ENCODE assay signal across 11 cellular contexts in genomic region chr9:95044731-95045508, GRCh38.
DNase-seq lines count a peak whose midpoint lies in the region; ATAC-seq and TF ChIP-seq lines count a peak whose summit lies in the region.
"Had no signal": no experiment of that assay in that cellular context is flagged by ENCODE, and none has a peak within 500 bp of the region (broad histone marks: within the 10 kb centered on the region; RNA-seq: fewer than 3 reads in every experiment).

No MANE protein-coding gene starts in this region.

- H3K27me3 Mint-ChIP-seq in WTC11 (ENCODE audit: low read depth), result peaks cover 24% of the 10 kb centered on the region
- peaks cover 22% of the 10 kb centered on the region for H3K27me3 Mint-ChIP-seq in nephron progenitor cell (ENCODE audit: low read depth, poor library complexity)

- H3K27ac Mint-ChIP-seq in WTC11 (no peak overlapping the region), nephron progenitor cell (no peak overlapping the region)
- H3K27ac Mint-ChIP-seq: stimulated activated effector memory CD8-positive, alpha-beta T cell treated with anti-CD3 and anti-CD28 coated beads, Interleukin-12 subunit alpha, Interleukin-12 subunit beta, amount 100 ng/mL, for 72 hours had no signal

- H3K4me3 Mint-ChIP-seq in WTC11 (peak overlapping the region; percentile 62), nephron progenitor cell (peak overlapping the region; percentile 58)
- H3K4me3 Mint-ChIP-seq: stimulated activated effector memory CD8-positive, alpha-beta T cell treated with anti-CD3 and anti-CD28 coated beads, Interleukin-12 subunit alpha, Interleukin-12 subunit beta, amount 100 ng/mL, for 72 hours had no signal

- peak; percentile 87 for ATAC-seq in WTC11
- ATAC-seq in left cardiac atrium, result peak; percentile 22 to 36
- ATAC-seq in upper lobe of right lung, result peak; percentile 2
- no peak for ATAC-seq in HG02642 (IDR thresholded peaks at IDR 0.05; ENCODE audit: poor library complexity, unreplicated experiment)
- ATAC-seq: stimulated activated effector memory CD8-positive, alpha-beta T cell treated with anti-CD3 and anti-CD28 coated beads, Interleukin-12 subunit alpha, Interleukin-12 subunit beta, amount 100 ng/mL, for 72 hours had no signal

- intact Hi-C loops in left cardiac atrium (cut with DNase I) (no loop called here), upper lobe of right lung (cut with DNase I) (no loop called here)

- POLR2A ChIA-PET in WTC11 (lab: Charles Lee), result no interaction called here

- H3K4me3 ChIP-seq in upper lobe of right lung, result no peak overlapping the region
- H3K4me3 ChIP-seq: right lobe of liver had no signal

- H3K27me3 ChIP-seq in upper lobe of right lung, result no peaks in the 10 kb centered on the region
- H3K27me3 ChIP-seq: right lobe of liver had no signal

- CTCF ChIA-PET in WTC11 (lab: Charles Lee), result interaction anchor here (0.6 to 2.9 kb wide), 39 partner anchors 8 to 491 kb away, joined by 3 to 22 read pairs (median 4); partner anchors contain the start of gene PCAT7

- H3K36me3 ChIP-seq in upper lobe of right lung, result no peaks in the 10 kb centered on the region

- peak; percentile 91 for DNase-seq in WTC11 (ENCODE audit: low spot score)
- DNase-seq in left cardiac atrium, result no peak
- peak; percentile 83 for DNase-seq in nephron progenitor cell
- DNase-seq in upper lobe of right lung, result no peak
- no peak for DNase-seq in dedifferentiated amniotic fluid mesenchymal stem cell (ENCODE audit: extremely low spot score)
- DNase-seq in effector CD8-positive, alpha-beta T cell (lab: John Stamatoyannopoulos, UW), result no peak
- DNase-seq: activated CD4-positive, alpha-beta T cell treated with anti-CD3 and anti-CD28 coated beads, Interleukin-2, amount 50 U/mL, for 1 hour; EL; right lobe of liver had no signal

- H3K27ac ChIP-seq in upper lobe of right lung, result peak overlapping the region; percentile 27
- H3K27ac ChIP-seq: right lobe of liver had no signal

- H3K4me1 ChIP-seq in upper lobe of right lung, result peaks cover 32% of the 10 kb centered on the region

- no peaks in the 10 kb centered on the region for H3K9me3 ChIP-seq in upper lobe of right lung
- H3K9me3 ChIP-seq: right lobe of liver had no signal

- no peaks in the 10 kb centered on the region for H3K36me3 Mint-ChIP-seq in WTC11
- H3K36me3 Mint-ChIP-seq in nephron progenitor cell (ENCODE audit: low read depth), result peaks cover 21% of the 10 kb centered on the region
- H3K36me3 Mint-ChIP-seq: stimulated activated effector memory CD8-positive, alpha-beta T cell treated with anti-CD3 and anti-CD28 coated beads, Interleukin-12 subunit alpha, Interleukin-12 subunit beta, amount 100 ng/mL, for 72 hours had no signal

- H3K4me1 Mint-ChIP-seq in WTC11 (peaks cover 54% of the 10 kb centered on the region), nephron progenitor cell (peaks cover 57% of the 10 kb centered on the region)

- TF ChIP-seq CTCF in WTC11 (IDR thresholded peaks at IDR 0.05) (peak; percentile 52), nephron progenitor cell (IDR thresholded peaks at IDR 0.05) (peak; percentile 78), upper lobe of right lung (IDR thresholded peaks at IDR 0.05) (no peak)

- H3K9me3 Mint-ChIP-seq in WTC11 (no peaks in the 10 kb centered on the region), nephron progenitor cell (peaks cover 3% of the 10 kb centered on the region)
- H3K9me3 Mint-ChIP-seq: stimulated activated effector memory CD8-positive, alpha-beta T cell treated with anti-CD3 and anti-CD28 coated beads, Interleukin-12 subunit alpha, Interleukin-12 subunit beta, amount 100 ng/mL, for 72 hours had no signal

TF ChIP-seq in WTC11, 78 proteins besides CTCF, POLR2A, EP300 and RAD21 (continues in another document):
- TF ChIP-seq STAT6 (CRISPR knock-in tag; conservative IDR thresholded peaks at IDR 0.05; ENCODE audit: low read depth) (no peak), MYBL2 (CRISPR knock-in tag; IDR thresholded peaks at IDR 0.05) (peak; percentile 68; the same call in 1 of the 2 replicates), ZMAT4 (CRISPR knock-in tag; IDR thresholded peaks at IDR 0.05) (no peak), ZNF671 (CRISPR knock-in tag; IDR thresholded peaks at IDR 0.05) (no peak), ATF1 (CRISPR knock-in tag; IDR thresholded peaks at IDR 0.05) (no peak), ERG (CRISPR knock-in tag; IDR thresholded peaks at IDR 0.05) (no peak), RELA (CRISPR knock-in tag; IDR thresholded peaks at IDR 0.05; ENCODE audit: borderline replicate concordance) (no peak), GABPB1 (CRISPR knock-in tag; IDR thresholded peaks at IDR 0.05) (no peak), ZNF281 (CRISPR knock-in tag; IDR thresholded peaks at IDR 0.05) (no peak), NR2C2 (CRISPR knock-in tag; IDR thresholded peaks at IDR 0.05) (no peak)
- TF ChIP-seq, protein P1, sequence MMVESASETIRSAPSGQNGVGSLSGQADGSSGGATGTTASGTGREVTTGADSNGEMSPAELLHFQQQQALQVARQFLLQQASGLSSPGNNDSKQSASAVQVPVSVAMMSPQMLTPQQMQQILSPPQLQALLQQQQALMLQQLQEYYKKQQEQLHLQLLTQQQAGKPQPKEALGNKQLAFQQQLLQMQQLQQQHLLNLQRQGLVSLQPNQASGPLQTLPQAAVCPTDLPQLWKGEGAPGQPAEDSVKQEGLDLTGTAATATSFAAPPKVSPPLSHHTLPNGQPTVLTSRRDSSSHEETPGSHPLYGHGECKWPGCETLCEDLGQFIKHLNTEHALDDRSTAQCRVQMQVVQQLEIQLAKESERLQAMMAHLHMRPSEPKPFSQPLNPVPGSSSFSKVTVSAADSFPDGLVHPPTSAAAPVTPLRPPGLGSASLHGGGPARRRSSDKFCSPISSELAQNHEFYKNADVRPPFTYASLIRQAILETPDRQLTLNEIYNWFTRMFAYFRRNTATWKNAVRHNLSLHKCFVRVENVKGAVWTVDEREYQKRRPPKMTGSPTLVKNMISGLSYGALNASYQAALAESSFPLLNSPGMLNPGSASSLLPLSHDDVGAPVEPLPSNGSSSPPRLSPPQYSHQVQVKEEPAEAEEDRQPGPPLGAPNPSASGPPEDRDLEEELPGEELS (CRISPR knock-in tag; IDR thresholded peaks at IDR 0.05), result no peak

Comparison
In these comparisons a context has a peak if more than half of its experiments do, and no peak if none do; other contexts are left out.
1. DNase-seq: peak in WTC11 (single experiment) and nephron progenitor cell (single experiment); none in left cardiac atrium (single experiment), upper lobe of right lung (single experiment), dedifferentiated amniotic fluid mesenchymal stem cell (single experiment) and effector CD8-positive, alpha-beta T cell (single experiment).